Comparison of ENCODE assay signal across 8 cellular contexts in the genomic region with DNA sequence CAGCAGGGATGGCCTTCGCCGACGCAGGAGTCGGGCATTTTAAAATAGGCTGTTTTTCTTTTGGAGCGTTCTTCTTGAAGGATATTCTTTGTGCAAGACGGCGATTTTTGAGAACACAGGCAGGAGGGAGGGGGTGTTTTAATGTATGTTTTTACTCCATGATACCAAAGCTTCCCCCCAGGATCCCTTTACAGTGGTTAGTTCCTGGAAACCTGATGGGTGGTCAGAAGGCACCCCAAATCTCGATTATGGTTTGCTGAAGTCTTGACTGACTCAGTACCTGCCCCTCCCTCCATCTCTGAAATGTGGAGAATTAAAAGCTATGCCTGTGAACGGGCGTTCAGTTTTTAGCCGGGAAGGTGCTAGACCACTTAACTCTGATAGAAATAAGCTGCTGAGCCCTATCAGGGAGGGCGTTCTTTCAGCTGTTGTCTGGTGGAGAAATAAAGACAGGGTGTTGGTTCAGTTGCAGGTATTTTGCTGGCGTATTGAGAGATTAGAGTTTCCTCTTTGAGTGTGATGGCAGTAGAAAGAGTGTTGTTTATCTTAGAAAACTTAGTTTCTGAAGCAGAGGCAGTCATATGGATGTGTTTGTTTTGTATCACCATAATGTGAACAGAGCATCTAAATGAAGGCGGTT. TPM values are rescaled to one million over a fixed set of nuclear protein-coding genes. Genes with fewer than 3 reads are reported as not detected.
DNase-seq lines count a peak whose midpoint lies in the region; ATAC-seq, FAIRE-seq and TF ChIP-seq lines count a peak whose summit lies in the region.

No MANE protein-coding gene starts in this region.

- no peak overlapping the region for H2AK5ac ChIP-seq in mesenchymal stem cell (ENCODE audit: low read length, severe bottlenecking)

- peaks cover 0 to 7% of the 10 kb centered on the region in 2 experiments; a peak in 2 of 5 replicates for H3K27me3 ChIP-seq in HepG2 (ENCODE audit: control insufficient read depth in 1 of 2, insufficient read depth in 2 of 2, low read length in 2 of 2)
- H3K27me3 ChIP-seq in right lobe of liver, result peaks cover 4 to 30% of the 10 kb centered on the region in 2 donors
- H3K27me3 ChIP-seq in breast epithelium, result no peaks in the 10 kb centered on the region
- H3K27me3 ChIP-seq in mesenchymal stem cell (ENCODE audit: control insufficient read depth in 1 of 2, insufficient read depth in 1 of 2, low read length in 2 of 2), result no peaks in the 10 kb centered on the region
- H3K27me3 ChIP-seq in aorta (ENCODE audit: control insufficient read depth in 1 of 2, insufficient read depth in 2 of 2, low read length in 1 of 2), result no peaks in the 10 kb centered on the region

- H3K4me3 ChIP-seq in HepG2 (replicated peaks in 1 of 3; ENCODE audit: insufficient read depth in 1 of 3, low read depth in 2 of 3, low read length in 3 of 3) (peak overlapping the region; percentile 83 to 94 (median 91)), right lobe of liver (peak overlapping the region in 1 of 3 donors; percentile 64), breast epithelium (peak overlapping the region; percentile 88 to 96 (median 90)), mesenchymal stem cell (ENCODE audit: insufficient read depth in 1 of 2, low read depth in 1 of 2, low read length in 2 of 2) (peak overlapping the region in 1 of 2 experiments; percentile 94), aorta (ENCODE audit: low read length in 2 of 2) (peak overlapping the region; percentile 56 to 99)

- TF ChIP-seq CTCF in HepG2 (CRISPR knock-in tag; IDR thresholded peaks at IDR 0.05) (no peak), right lobe of liver (IDR thresholded peaks at IDR 0.05) (no peak), breast epithelium (IDR thresholded peaks at IDR 0.05) (no peak)

- no peaks in the 10 kb centered on the region for H3K9me3 ChIP-seq in HepG2 (ENCODE audit: low read length)
- H3K9me3 ChIP-seq in right lobe of liver, result no peaks in the 10 kb centered on the region
- no peaks in the 10 kb centered on the region for H3K9me3 ChIP-seq in breast epithelium
- H3K9me3 ChIP-seq in mesenchymal stem cell (ENCODE audit: control insufficient read depth, low read length), result no peaks in the 10 kb centered on the region
- no peaks in the 10 kb centered on the region for H3K9me3 ChIP-seq in aorta (ENCODE audit: control insufficient read depth, low read length)

- in situ Hi-C loops in HepG2 (cut with HindIII; ENCODE audit: extremely low pct_ligation_motif_present, low pct_unique_long_range_greater_than_20kb), result loop anchor here (10.0 kb wide), 1 partner anchor 123 kb away; no protein-coding TSS in a partner anchor

- TF ChIP-seq RAD21 in HepG2 (CRISPR knock-in tag; IDR thresholded peaks at IDR 0.05), result no peak

- H3K4me2 ChIP-seq in HepG2 (ENCODE audit: low read depth, low read length) (peak overlapping the region; percentile 92), mesenchymal stem cell (ENCODE audit: low read length, poor library complexity, severe bottlenecking) (peak overlapping the region; percentile 79)

- H4K91ac ChIP-seq in mesenchymal stem cell (ENCODE audit: low read length), result no peak overlapping the region

- TF ChIP-seq EP300 in HepG2 (IDR thresholded peaks at IDR 0.05; ENCODE audit: low read depth in 2 of 2, low read length in 2 of 2), result no peak
- no peak for TF ChIP-seq EP300 in HepG2 (CRISPR knock-in tag; IDR thresholded peaks at IDR 0.05; ENCODE audit: borderline replicate concordance)

- H2BK12ac ChIP-seq in mesenchymal stem cell (ENCODE audit: low read length in 2 of 2), result no peak overlapping the region

- H3K23ac ChIP-seq in mesenchymal stem cell (ENCODE audit: low read length in 2 of 2), result no peak overlapping the region

- DNase-seq in HepG2 (ENCODE audit: low spot score), result no peak
- no peak for DNase-seq in right lobe of liver
- DNase-seq in breast epithelium (ENCODE audit: low spot score in 2 of 2), result no peak
- peak; percentile 30 for DNase-seq in mesenchymal stem cell
- no peak for DNase-seq in aorta
- no peak for DNase-seq in sciatic nerve (ENCODE audit: low spot score)
- no peak for DNase-seq in H4 (ENCODE audit: low spot score)

- H3K36me3 ChIP-seq in HepG2 (replicated peaks in 1 of 2; ENCODE audit: control insufficient read depth in 1 of 2, insufficient read depth in 2 of 2, low read length in 2 of 2), result no peaks in the 10 kb centered on the region
- H3K36me3 ChIP-seq in right lobe of liver, result no peaks in the 10 kb centered on the region
- no peaks in the 10 kb centered on the region for H3K36me3 ChIP-seq in breast epithelium
- H3K36me3 ChIP-seq in mesenchymal stem cell (ENCODE audit: control insufficient read depth in 1 of 2, insufficient read depth in 2 of 2, low read depth in 1 of 2, low read length in 2 of 2), result no peaks in the 10 kb centered on the region
- no peaks in the 10 kb centered on the region for H3K36me3 ChIP-seq in aorta (ENCODE audit: control insufficient read depth in 1 of 2, insufficient read depth in 2 of 2, low read length in 1 of 2)

- CTCF ChIA-PET in HepG2 (lab: Yijun Ruan, JAX; ENCODE audit: low intra/inter-chr PET ratio, low total read pairs), result no interaction called here

- no peak for FAIRE-seq in HepG2 (lab: Jason Lieb, UNC)

- H4K8ac ChIP-seq in mesenchymal stem cell (ENCODE audit: low read length), result no peak overlapping the region

- peaks cover 40% of the 10 kb centered on the region for H4K20me1 ChIP-seq in HepG2 (ENCODE audit: insufficient read depth, low read length)

- peaks cover 76% of the 10 kb centered on the region for H3K79me2 ChIP-seq in HepG2 (ENCODE audit: insufficient read depth, low read length)

- H2BK15ac ChIP-seq in mesenchymal stem cell (ENCODE audit: low read depth, poor library complexity, severe bottlenecking), result no peak overlapping the region

- H3K9ac ChIP-seq in HepG2 (ENCODE audit: insufficient read depth, low read depth, low read length) (peak overlapping the region; percentile 87), mesenchymal stem cell (ENCODE audit: low read length) (peak overlapping the region; percentile 92)

- H2AFZ ChIP-seq in HepG2 (ENCODE audit: low read length) (no peak overlapping the region), mesenchymal stem cell (ENCODE audit: low read depth, low read length) (no peak overlapping the region)

- BruUV-seq in HepG2 (replicated peaks; lab: Mats Ljungman, UMichigan), result TSS peak; percentile 34

- peaks cover 9% of the 10 kb centered on the region for H3K79me1 ChIP-seq in mesenchymal stem cell (replicated peaks; ENCODE audit: low read length, poor library complexity, severe bottlenecking)

- H3K4me1 ChIP-seq in HepG2 (ENCODE audit: insufficient read depth, low read length), result peaks cover 55% of the 10 kb centered on the region
- peaks cover 0 to 11% (median 0%) of the 10 kb centered on the region in 4 donors for H3K4me1 ChIP-seq in right lobe of liver
- H3K4me1 ChIP-seq in breast epithelium, result peaks cover 0 to 8% of the 10 kb centered on the region in 2 donors
- H3K4me1 ChIP-seq in mesenchymal stem cell (ENCODE audit: control insufficient read depth, insufficient read depth, low read depth, low read length), result peaks cover 9% of the 10 kb centered on the region
- no peaks in the 10 kb centered on the region for H3K4me1 ChIP-seq in aorta (ENCODE audit: control insufficient read depth in 1 of 2, insufficient read depth in 2 of 2, low read length in 2 of 2)

- ATAC-seq in HepG2 (no peak), right lobe of liver (no peak), aorta (ENCODE audit: low FRiP score) (no peak), sciatic nerve (no peak), GM18868 (IDR thresholded peaks at IDR 0.05; ENCODE audit: unreplicated experiment) (no peak)

- TF ChIP-seq POLR2A in HepG2 (IDR thresholded peaks at IDR 0.05; ENCODE audit: insufficient read depth in 1 of 2, low read depth in 2 of 2, low read length in 2 of 2), result no peak
- TF ChIP-seq POLR2A in right lobe of liver (IDR thresholded peaks at IDR 0.05), result no peak
- TF ChIP-seq POLR2A in breast epithelium (IDR thresholded peaks at IDR 0.05), result no peak

- intact Hi-C loops in HepG2 (cut with micrococcal nuclease; ENCODE audit: unreplicated experiment) (loop anchor here (5.0 kb wide), 1 partner anchor 76 kb away; no protein-coding TSS in a partner anchor), right lobe of liver (cut with DNase I) (no loop called here), breast epithelium (cut with DNase I; ENCODE audit: low total_unique reads) (no loop called here), aorta (cut with DNase I) (loop anchor here (5.0 kb wide), 2 partner anchors 76 to 126 kb away; no protein-coding TSS in a partner anchor), sciatic nerve (cut with DNase I) (no loop called here)

- H2BK120ac ChIP-seq in mesenchymal stem cell (ENCODE audit: low read depth, low read length), result no peak overlapping the region

- 9% methylated on average over 14 of the region's 14 CpGs for WGBS in HepG2 (ENCODE audit: low lambda C conversion rate)
- whole genome bisulfite sequencing in right lobe of liver (ENCODE audit: insufficient coverage, low coverage, low lambda C conversion rate, missing lambda C conversion rate), result 39% methylated on average over 14 of the region's 14 CpGs
- 7% methylated on average over 10 of the region's 14 CpGs for WGBS in mesenchymal stem cell
- 2 to 3% methylated on average over 14 of the region's 14 CpGs for WGBS in aorta, 2 donors

- H3K14ac ChIP-seq in mesenchymal stem cell (ENCODE audit: low read length in 2 of 2), result no peak overlapping the region

- no peak overlapping the region for H2BK5ac ChIP-seq in mesenchymal stem cell (ENCODE audit: low read depth, low read length, poor library complexity, severe bottlenecking)

- no peak overlapping the region for H3K18ac ChIP-seq in mesenchymal stem cell (ENCODE audit: low read depth in 1 of 2, low read length in 2 of 2)

- POLR2A ChIA-PET in HepG2 (lab: Yijun Ruan, JAX), result no interaction called here

- peak overlapping the region; percentile 85 for H3K27ac ChIP-seq in HepG2 (ENCODE audit: extremely low read length, insufficient read depth, low read length)
- H3K27ac ChIP-seq in right lobe of liver, result no peak overlapping the region
- peak overlapping the region; percentile 95 to 96 for H3K27ac ChIP-seq in breast epithelium
- peak overlapping the region; percentile 10 for H3K27ac ChIP-seq in mesenchymal stem cell (ENCODE audit: low read length, poor library complexity, severe bottlenecking)
- H3K27ac ChIP-seq in aorta (ENCODE audit: low read depth in 1 of 2, low read length in 2 of 2), result peak overlapping the region; percentile 38 to 88

- H3K4ac ChIP-seq in mesenchymal stem cell (ENCODE audit: low read depth in 1 of 2, low read length in 2 of 2), result no peak overlapping the region

RNA-seq across cellular contexts. Expression of a gene that starts 3.4 kb away (rescaled TPM):
- total RNA-seq in HepG2 (2016; rRNA removed; fragmentation: Illumina TruSeq; extraction: Trizol) (12.0 and 15.9 TPM in 2 replicates), right lobe of liver (1 to 10 TPM; 2.5 to 5.3 (median 3.8) TPM), breast epithelium (100 to 1,000 TPM in 2 of 3 donors, 10 to 100 TPM in 1; 61.8 to 146 (median 103) TPM), aorta (100 to 1,000 TPM in 1 of 2 donors, 10 to 100 TPM in 1; 88.8 to 137 TPM), sciatic nerve (85.9 TPM)
- 22.3 and 26.4 TPM in 2 replicates for total RNA-seq in HepG2 (2016; cell fraction: cytosol; rRNA removed; fragmentation: Illumina TruSeq; extraction: Trizol; ENCODE audit: low read depth)
- 12.4 and 15.9 TPM in 2 replicates for total RNA-seq in HepG2 (2016; cell fraction: insoluble cytoplasmic fraction; rRNA removed; fragmentation: Illumina TruSeq; extraction: Trizol)
- 9.1 and 9.4 TPM in 2 replicates for total RNA-seq in HepG2 (2016; cell fraction: membrane; rRNA removed; fragmentation: Illumina TruSeq; extraction: Trizol)
- 30.4 and 44.0 TPM in 2 replicates for total RNA-seq in HepG2 (2016; cell fraction: nucleus; rRNA removed; fragmentation: Illumina TruSeq; extraction: Trizol)
- polyA plus RNA-seq in HepG2 (2011; rRNA removed) (18.4 and 22.8 TPM in 2 replicates), aorta (10 to 100 TPM in 1 of 2 donors, 1 to 10 TPM in 1; 7.5 to 12.7 TPM)
- 18.9 and 21.0 TPM in 2 replicates for polyA plus RNA-seq in HepG2 (2011; cell fraction: cytosol; rRNA removed)
- polyA plus RNA-seq in HepG2 (2011; cell fraction: nucleus; rRNA removed), result 132 and 162 TPM in 2 replicates
- 24.6 and 26.4 TPM in 2 replicates for polyA plus RNA-seq in HepG2 (2012)
- polyA plus RNA-seq in HepG2 (2016; cell fraction: cytosol; fragmentation: Illumina TruSeq; extraction: Trizol; ENCODE audit: low read depth), result 0.51 and 0.54 TPM in 2 replicates
- 5.1 and 6.9 TPM in 2 replicates for polyA plus RNA-seq in HepG2 (2016; cell fraction: insoluble cytoplasmic fraction; fragmentation: Illumina TruSeq; extraction: Trizol; ENCODE audit: low read depth)
- polyA plus RNA-seq in HepG2 (2016; cell fraction: membrane; fragmentation: Illumina TruSeq; extraction: Trizol; ENCODE audit: low read depth), result 1.3 and 1.5 TPM in 2 replicates
- 18.9 and 21.8 TPM in 2 replicates for polyA plus RNA-seq in HepG2 (2016; cell fraction: nucleus; fragmentation: Illumina TruSeq; extraction: Trizol; ENCODE audit: insufficient read depth, low read depth)
- 153 and 191 TPM in 2 replicates for polyA minus RNA-seq in HepG2 (2011; rRNA and poly(A)+ RNA removed; ENCODE audit: low replicate concordance)
- 117 and 121 TPM in 2 replicates for polyA minus RNA-seq in HepG2 (2011; cell fraction: cytosol; rRNA and poly(A)+ RNA removed)
- polyA minus RNA-seq in HepG2 (2011; cell fraction: nucleus; rRNA and poly(A)+ RNA removed), result 127 TPM in 2 replicates
- polyA plus RNA-seq in mesenchymal stem cell (2013, experiment 1 of 2), result 28.5 TPM
- polyA plus RNA-seq in mesenchymal stem cell (2013, experiment 2 of 2), result 29.2 TPM
- 15.5 TPM in 2 replicates for total RNA-seq in H4 (2014; rRNA removed; shearing (Covaris generic))

Comparison
In these comparisons a context has a peak if more than half of its experiments do, and no peak if none do; other contexts are left out.
1. H3K27ac ChIP-seq: peak in HepG2 (single experiment), breast epithelium (2 of 2), mesenchymal stem cell (single experiment) and aorta (2 of 2); none in right lobe of liver (0 of 3).
2. intact Hi-C loops: an anchor here in HepG2 (5.0 kb wide) and aorta (5.0 kb wide); none called in right lobe of liver, breast epithelium and sciatic nerve.